Comparison of ENCODE assay signal across 10 cellular contexts in genomic region chr7:113404245-113404644, GRCh38.
DNase-seq lines count a peak whose midpoint lies in the region; ATAC-seq and TF ChIP-seq lines count a peak whose summit lies in the region.
"Had no signal": no experiment of that assay in that cellular context is flagged by ENCODE, and none has a peak within 500 bp of the region (broad histone marks: within the 10 kb centered on the region; RNA-seq: fewer than 3 reads in every experiment).

No MANE protein-coding gene starts in this region.

- H3K4me1 ChIP-seq in neural progenitor cell (no peaks in the 10 kb centered on the region), spleen (no peaks in the 10 kb centered on the region)

- no peaks in the 10 kb centered on the region for H3K79me2 ChIP-seq in neural progenitor cell (ENCODE audit: low read depth)

- H3K4me1 Mint-ChIP-seq in WTC11 (peaks cover 16% of the 10 kb centered on the region), neural progenitor cell (no peaks in the 10 kb centered on the region)

- H3K36me3 ChIP-seq in neural progenitor cell (no peaks in the 10 kb centered on the region), spleen (no peaks in the 10 kb centered on the region)

- no peaks in the 10 kb centered on the region for H4K20me1 ChIP-seq in neural progenitor cell (ENCODE audit: low read depth)

- no peak overlapping the region for H3K9ac ChIP-seq in neural progenitor cell

- CTCF ChIA-PET in WTC11 (lab: Charles Lee), result interaction anchor here (0.6 to 1.8 kb wide), 20 partner anchors 10 to 831 kb away, joined by 3 to 34 read pairs (median 4); partner anchors contain the start of gene GPR85

- 52 to 58% (median 53%) methylated on average over 8 of the region's 8 CpGs for WGBS in spleen, 5 donors

- H2AFZ ChIP-seq in neural progenitor cell (replicated peaks), result no peak overlapping the region

- TF ChIP-seq POLR2A in spleen (IDR thresholded peaks at IDR 0.05), result no peak

- TF ChIP-seq CTCF in WTC11 (IDR thresholded peaks at IDR 0.05) (peak; percentile 23; the same call in 1 of the 2 replicates), neural progenitor cell (IDR thresholded peaks at IDR 0.05) (peak; percentile 64), spleen (IDR thresholded peaks at IDR 0.05 in 8 of 11, conservative IDR thresholded peaks at IDR 0.05 in 3 of 11) (no peak)

- H3K9me3 Mint-ChIP-seq in WTC11, result no peaks in the 10 kb centered on the region
- no peaks in the 10 kb centered on the region for H3K9me3 Mint-ChIP-seq in neural progenitor cell
- H3K9me3 Mint-ChIP-seq: activated naive CD8-positive, alpha-beta T cell treated with anti-CD3 and anti-CD28 coated beads, Interleukin-2, amount 50 U/mL, for 24 hours had no signal

- H3K36me3 Mint-ChIP-seq in WTC11 (no peaks in the 10 kb centered on the region), neural progenitor cell (no peaks in the 10 kb centered on the region)

- POLR2A ChIA-PET in WTC11 (lab: Charles Lee), result interaction anchor here (0.6 kb wide), 1 partner anchor 669 kb away, joined by 5 read pairs; no protein-coding TSS in a partner anchor

- H3F3A ChIP-seq in neural progenitor cell (ENCODE audit: low read depth), result no peaks in the 10 kb centered on the region

- peak; percentile 63 for DNase-seq in DMS 273 (lab: John Stamatoyannopoulos, UW; ENCODE audit: unreplicated experiment)
- DNase-seq in DMS 273 treated with DMSO at 0.1 percent for 48 hours (lab: John Stamatoyannopoulos, UW), result no peak
- peak; percentile 28 for DNase-seq in HuH-7 (ENCODE audit: low spot score)
- peak; percentile 24 for DNase-seq in WTC11 (ENCODE audit: low spot score)
- peak; percentile 53 for DNase-seq in neural progenitor cell (ENCODE audit: low spot score)
- no peak for DNase-seq in pons (ENCODE audit: low spot score)
- DNase-seq in spleen, result no peak
- DNase-seq in NOMO-1 treated with DMSO at 0.1 percent for 48 hours (lab: John Stamatoyannopoulos, UW; ENCODE audit: unreplicated experiment), result no peak
- DNase-seq: activated naive CD8-positive, alpha-beta T cell treated with anti-CD3 and anti-CD28 coated beads, Interleukin-2, amount 50 U/mL, for 24 hours; hypothalamus had no signal

- H3K4me3 Mint-ChIP-seq in WTC11 (no peak overlapping the region), neural progenitor cell (no peak overlapping the region)
- H3K4me3 Mint-ChIP-seq: activated naive CD8-positive, alpha-beta T cell treated with anti-CD3 and anti-CD28 coated beads, Interleukin-2, amount 50 U/mL, for 24 hours had no signal

- H3K4me2 ChIP-seq in neural progenitor cell, result no peak overlapping the region

- H3K4me3 ChIP-seq in neural progenitor cell (no peak overlapping the region), spleen (no peak overlapping the region)

- H3K27me3 Mint-ChIP-seq in WTC11 (ENCODE audit: low read depth) (no peaks in the 10 kb centered on the region), neural progenitor cell (ENCODE audit: insufficient read depth, low read depth) (no peaks in the 10 kb centered on the region)

- no peak overlapping the region for H3K27ac ChIP-seq in neural progenitor cell
- H3K27ac ChIP-seq in spleen, result no peak overlapping the region

- intact Hi-C loops in spleen (cut with DNase I; ENCODE audit: low total_unique reads), result no loop called here

- no peak overlapping the region for H3K27ac Mint-ChIP-seq in WTC11
- H3K27ac Mint-ChIP-seq in neural progenitor cell, result no peak overlapping the region
- H3K27ac Mint-ChIP-seq: activated naive CD8-positive, alpha-beta T cell treated with anti-CD3 and anti-CD28 coated beads, Interleukin-2, amount 50 U/mL, for 24 hours had no signal

- peak; percentile 93 for ATAC-seq in WTC11
- ATAC-seq: activated naive CD8-positive, alpha-beta T cell treated with anti-CD3 and anti-CD28 coated beads, Interleukin-2, amount 50 U/mL, for 24 hours had no signal

- H3K9me3 ChIP-seq in neural progenitor cell (ENCODE audit: low read depth) (no peaks in the 10 kb centered on the region), spleen (no peaks in the 10 kb centered on the region)

- H3K27me3 ChIP-seq in neural progenitor cell (no peaks in the 10 kb centered on the region), spleen (replicated peaks in 1 of 7) (peaks cover 0 to 12% (median 0%) of the 10 kb centered on the region in 7 donors)

TF ChIP-seq in WTC11, 78 proteins besides CTCF, POLR2A, EP300 and RAD21 (continues in another document):
- no peak for TF ChIP-seq CDX4 (CRISPR knock-in tag; IDR thresholded peaks at IDR 0.05; ENCODE audit: borderline replicate concordance)
- TF ChIP-seq SMAD4 (CRISPR knock-in tag; IDR thresholded peaks at IDR 0.05), result no peak
- TF ChIP-seq, protein P1, sequence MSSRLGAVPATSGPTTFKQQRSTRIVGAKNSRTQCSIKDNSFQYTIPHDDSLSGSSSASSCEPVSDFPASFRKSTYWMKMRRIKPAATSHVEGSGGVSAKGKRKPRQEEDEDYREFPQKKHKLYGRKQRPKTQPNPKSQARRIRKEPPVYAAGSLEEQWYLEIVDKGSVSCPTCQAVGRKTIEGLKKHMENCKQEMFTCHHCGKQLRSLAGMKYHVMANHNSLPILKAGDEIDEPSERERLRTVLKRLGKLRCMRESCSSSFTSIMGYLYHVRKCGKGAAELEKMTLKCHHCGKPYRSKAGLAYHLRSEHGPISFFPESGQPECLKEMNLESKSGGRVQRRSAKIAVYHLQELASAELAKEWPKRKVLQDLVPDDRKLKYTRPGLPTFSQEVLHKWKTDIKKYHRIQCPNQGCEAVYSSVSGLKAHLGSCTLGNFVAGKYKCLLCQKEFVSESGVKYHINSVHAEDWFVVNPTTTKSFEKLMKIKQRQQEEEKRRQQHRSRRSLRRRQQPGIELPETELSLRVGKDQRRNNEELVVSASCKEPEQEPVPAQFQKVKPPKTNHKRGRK (CRISPR knock-in tag; IDR thresholded peaks at IDR 0.05; ENCODE audit: borderline replicate concordance), result no peak
- no peak for TF ChIP-seq E2F5 (CRISPR knock-in tag; IDR thresholded peaks at IDR 0.05)
- TF ChIP-seq, protein P2, sequence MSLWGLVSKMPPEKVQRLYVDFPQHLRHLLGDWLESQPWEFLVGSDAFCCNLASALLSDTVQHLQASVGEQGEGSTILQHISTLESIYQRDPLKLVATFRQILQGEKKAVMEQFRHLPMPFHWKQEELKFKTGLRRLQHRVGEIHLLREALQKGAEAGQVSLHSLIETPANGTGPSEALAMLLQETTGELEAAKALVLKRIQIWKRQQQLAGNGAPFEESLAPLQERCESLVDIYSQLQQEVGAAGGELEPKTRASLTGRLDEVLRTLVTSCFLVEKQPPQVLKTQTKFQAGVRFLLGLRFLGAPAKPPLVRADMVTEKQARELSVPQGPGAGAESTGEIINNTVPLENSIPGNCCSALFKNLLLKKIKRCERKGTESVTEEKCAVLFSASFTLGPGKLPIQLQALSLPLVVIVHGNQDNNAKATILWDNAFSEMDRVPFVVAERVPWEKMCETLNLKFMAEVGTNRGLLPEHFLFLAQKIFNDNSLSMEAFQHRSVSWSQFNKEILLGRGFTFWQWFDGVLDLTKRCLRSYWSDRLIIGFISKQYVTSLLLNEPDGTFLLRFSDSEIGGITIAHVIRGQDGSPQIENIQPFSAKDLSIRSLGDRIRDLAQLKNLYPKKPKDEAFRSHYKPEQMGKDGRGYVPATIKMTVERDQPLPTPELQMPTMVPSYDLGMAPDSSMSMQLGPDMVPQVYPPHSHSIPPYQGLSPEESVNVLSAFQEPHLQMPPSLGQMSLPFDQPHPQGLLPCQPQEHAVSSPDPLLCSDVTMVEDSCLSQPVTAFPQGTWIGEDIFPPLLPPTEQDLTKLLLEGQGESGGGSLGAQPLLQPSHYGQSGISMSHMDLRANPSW (CRISPR knock-in tag; conservative IDR thresholded peaks at IDR 0.05; ENCODE audit: low read depth), result no peak
- TF ChIP-seq NR3C1 (CRISPR knock-in tag; conservative IDR thresholded peaks at IDR 0.05; ENCODE audit: low read depth), result no peak
- TF ChIP-seq ZNF671 (CRISPR knock-in tag; IDR thresholded peaks at IDR 0.05), result no peak
- TF ChIP-seq, protein P3, sequence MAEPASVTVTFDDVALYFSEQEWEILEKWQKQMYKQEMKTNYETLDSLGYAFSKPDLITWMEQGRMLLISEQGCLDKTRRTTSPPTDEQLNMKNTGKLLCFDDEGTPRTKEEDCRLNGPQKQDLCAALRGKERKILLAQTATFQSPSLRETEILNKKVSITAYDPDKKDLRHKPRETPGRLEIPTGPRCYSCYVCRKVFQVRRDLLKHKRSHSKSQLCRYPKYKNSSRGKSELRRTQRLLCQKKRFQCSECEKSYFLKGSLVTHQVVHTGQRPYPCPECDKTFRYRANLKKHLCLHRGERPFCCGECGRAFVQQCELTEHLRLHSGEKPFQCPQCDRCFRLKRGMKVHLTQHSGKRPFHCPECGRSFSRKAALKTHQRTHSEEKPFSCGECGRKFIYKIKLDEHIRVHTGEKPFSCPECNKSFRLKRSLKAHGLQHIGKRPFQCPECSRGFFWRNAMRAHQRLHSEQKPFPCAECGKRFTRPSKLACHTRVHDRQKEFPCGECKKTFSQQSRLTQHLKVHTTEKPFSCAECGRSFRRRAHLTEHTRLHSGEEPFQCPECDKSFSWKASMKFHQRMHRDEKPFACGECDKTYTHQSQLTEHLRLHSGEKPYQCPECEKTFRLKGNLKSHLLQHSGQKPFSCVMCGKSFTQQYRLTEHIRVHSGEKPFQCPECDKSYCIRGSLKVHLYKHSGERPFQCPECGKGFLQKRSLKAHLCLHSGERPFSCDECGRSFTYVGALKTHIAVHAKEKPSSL (CRISPR knock-in tag; conservative IDR thresholded peaks at IDR 0.05), result no peak
- TF ChIP-seq CREB1 (CRISPR knock-in tag; IDR thresholded peaks at IDR 0.05), result no peak
- no peak for TF ChIP-seq TP53 (CRISPR knock-in tag; IDR thresholded peaks at IDR 0.05)
- no peak for TF ChIP-seq ZNF317 (CRISPR knock-in tag; IDR thresholded peaks at IDR 0.05; ENCODE audit: borderline replicate concordance, low read depth)
- TF ChIP-seq TEAD4 (CRISPR knock-in tag; IDR thresholded peaks at IDR 0.05), result no peak
- TF ChIP-seq ZNF121 (CRISPR knock-in tag; IDR thresholded peaks at IDR 0.05), result no peak

Comparison
In these comparisons a context has a peak if more than half of its experiments do, and no peak if none do; other contexts are left out.
1. DNase-seq: peak in DMS 273 (single experiment), HuH-7 (single experiment), WTC11 (single experiment) and neural progenitor cell (single experiment); none in DMS 273 treated with DMSO at 0.1 percent for 48 hours (single experiment), pons (single experiment), spleen (single experiment) and NOMO-1 treated with DMSO at 0.1 percent for 48 hours (single experiment).
2. CTCF ChIP-seq: peak in WTC11 (single experiment) and neural progenitor cell (single experiment); none in spleen (0 of 11).